In the genomic region with DNA sequence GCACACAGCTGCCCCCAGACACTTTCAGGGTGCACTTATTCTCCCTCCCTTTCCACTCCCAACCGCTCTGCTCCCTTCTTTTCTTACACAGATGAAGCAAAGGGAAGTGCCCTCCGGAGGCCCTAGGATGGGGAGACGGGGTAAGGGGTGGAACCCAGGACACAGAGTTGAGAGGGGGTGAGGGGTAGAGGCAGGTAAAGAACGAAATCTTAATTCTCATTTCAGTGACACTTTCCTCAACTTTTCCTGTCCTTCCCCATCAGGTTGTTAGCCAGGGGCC, we compare ENCODE assay signal across 9 cellular contexts. TPM values are rescaled to one million over a fixed set of nuclear protein-coding genes. Genes with fewer than 3 reads are reported as not detected.
A peak's percentile ranks its signal among the peaks of the same experiment; 100 is the strongest.
DNase-seq lines count a peak whose midpoint lies in the region; ATAC-seq and TF ChIP-seq lines count a peak whose summit lies in the region.
"Had no signal": no experiment of that assay in that cellular context is flagged by ENCODE, and none has a peak within 500 bp of the region (broad histone marks: within the 10 kb centered on the region; RNA-seq: fewer than 3 reads in every experiment).

No MANE protein-coding gene starts in this region.

- peak overlapping the region; percentile 21 for H2AK5ac ChIP-seq in mesenchymal stem cell (ENCODE audit: low read length, severe bottlenecking)

- H2BK15ac ChIP-seq in mesenchymal stem cell (ENCODE audit: low read depth, poor library complexity, severe bottlenecking): peak overlapping the region; percentile 52

- intact Hi-C loops in colonic mucosa (cut with DNase I) (no loop called here), thyroid gland (cut with DNase I) (no loop called here)

- H2BK120ac ChIP-seq in mesenchymal stem cell (ENCODE audit: low read depth, low read length): peak overlapping the region; percentile 75

- ATAC-seq in SK-N-SH treated with all-trans-retinoic acid at 6 μM for 48 hours: no peak
- ATAC-seq in GM18873 (IDR thresholded peaks at IDR 0.05; ENCODE audit: low FRiP score, unreplicated experiment): no peak

- peaks cover 15% of the 10 kb centered on the region for H3K79me2 ChIP-seq in SK-N-SH (ENCODE audit: insufficient read depth)

- H3K9me3 ChIP-seq in SK-N-SH (no peaks in the 10 kb centered on the region), colonic mucosa (no peaks in the 10 kb centered on the region), mesenchymal stem cell (ENCODE audit: control insufficient read depth, low read length) (no peaks in the 10 kb centered on the region), thyroid gland (no peaks in the 10 kb centered on the region)

- peak overlapping the region; percentile 7 to 90 for H2BK12ac ChIP-seq in mesenchymal stem cell (ENCODE audit: low read length in 2 of 2)

- no peak for DNase-seq in SK-N-SH
- DNase-seq in colonic mucosa: no peak
- DNase-seq in mesenchymal stem cell: no peak
- no peak for DNase-seq in thyroid gland
- no peak for DNase-seq in SIG-M5 treated with dmso at 0.1 percent for 504 hours (lab: John Stamatoyannopoulos, UW; ENCODE audit: unreplicated experiment)
- DNase-seq in pons (ENCODE audit: low spot score): no peak
- DNase-seq: NCI-H1417 treated with DMSO at 0.1 percent for 48 hours had no signal

- H3K9me2 ChIP-seq in SK-N-SH: no peaks in the 10 kb centered on the region

- POLR2A ChIA-PET in SK-N-SH (lab: Yijun Ruan, JAX): interaction anchor here (0.9 to 2.2 kb wide), 4 partner anchors 9 to 275 kb away, joined by 3 to 10 read pairs (median 4); partner anchors contain the start of genes PLEKHO1 and VPS45

- peak overlapping the region in 1 of 2 experiments; percentile 50 for H3K14ac ChIP-seq in mesenchymal stem cell (ENCODE audit: low read length in 2 of 2)

- no peak for TF ChIP-seq EP300 in SK-N-SH (IDR thresholded peaks at IDR 0.05; ENCODE audit: borderline replicate concordance in 1 of 2, low read depth in 1 of 2, low read length in 1 of 2)

- H3K4me1 ChIP-seq in SK-N-SH (ENCODE audit: control insufficient read depth in 1 of 2, insufficient read depth in 2 of 2, low read depth in 1 of 2, low read length in 1 of 2): peaks cover 31 to 43% of the 10 kb centered on the region in 2 experiments
- no peaks in the 10 kb centered on the region for H3K4me1 ChIP-seq in colonic mucosa
- H3K4me1 ChIP-seq in mesenchymal stem cell (ENCODE audit: control insufficient read depth, insufficient read depth, low read depth, low read length): peaks cover 29% of the 10 kb centered on the region
- H3K4me1 ChIP-seq in thyroid gland: peaks cover 5 to 17% of the 10 kb centered on the region in 2 donors

- peak overlapping the region; percentile 41 to 69 for H3K18ac ChIP-seq in mesenchymal stem cell (ENCODE audit: low read depth in 1 of 2, low read length in 2 of 2)

- H4K8ac ChIP-seq in mesenchymal stem cell (ENCODE audit: low read length): peak overlapping the region; percentile 83

- H3K4ac ChIP-seq in mesenchymal stem cell (ENCODE audit: low read depth in 1 of 2, low read length in 2 of 2): peak overlapping the region; percentile 35 to 51

- no peaks in the 10 kb centered on the region for H3K27me3 ChIP-seq in SK-N-SH (ENCODE audit: insufficient read depth)
- no peaks in the 10 kb centered on the region for H3K27me3 ChIP-seq in colonic mucosa
- no peaks in the 10 kb centered on the region for H3K27me3 ChIP-seq in mesenchymal stem cell (ENCODE audit: control insufficient read depth in 1 of 2, insufficient read depth in 1 of 2, low read length in 2 of 2)
- no peaks in the 10 kb centered on the region for H3K27me3 ChIP-seq in thyroid gland

- TF ChIP-seq CTCF in SK-N-SH (IDR thresholded peaks at IDR 0.05) (no peak), colonic mucosa (IDR thresholded peaks at IDR 0.05) (no peak), thyroid gland (IDR thresholded peaks at IDR 0.05) (no peak)

- H3K36me3 ChIP-seq in SK-N-SH (replicated peaks in 1 of 2; ENCODE audit: control insufficient read depth in 1 of 2, insufficient read depth in 2 of 2, low read length in 1 of 2): peaks cover 15 to 18% of the 10 kb centered on the region in 2 experiments
- H3K36me3 ChIP-seq in colonic mucosa: no peaks in the 10 kb centered on the region
- H3K36me3 ChIP-seq in mesenchymal stem cell (ENCODE audit: control insufficient read depth in 1 of 2, insufficient read depth in 2 of 2, low read depth in 1 of 2, low read length in 2 of 2): peaks cover 17 to 36% of the 10 kb centered on the region in 2 experiments
- H3K36me3 ChIP-seq in thyroid gland: peaks cover 0 to 10% of the 10 kb centered on the region in 2 donors

- 0 out of 2 replicates have a peak overlapping the region, but pooled peaks have one; percentile 4 for H2AFZ ChIP-seq in SK-N-SH (ENCODE audit: low read depth)
- no peak overlapping the region for H2AFZ ChIP-seq in mesenchymal stem cell (ENCODE audit: low read depth, low read length)

- TF ChIP-seq RAD21 in SK-N-SH (IDR thresholded peaks at IDR 0.05; ENCODE audit: low read length): no peak

- H3K4me3 ChIP-seq in SK-N-SH (ENCODE audit: low read depth in 2 of 2, low read length in 1 of 2) (peak overlapping the region in 1 of 2 experiments; percentile 18; a peak in 1 of 4 replicates), colonic mucosa (no peak overlapping the region), mesenchymal stem cell (ENCODE audit: insufficient read depth in 1 of 2, low read depth in 1 of 2, low read length in 2 of 2) (peak overlapping the region in 1 of 2 experiments; percentile 56), thyroid gland (replicated peaks in 1 of 3) (no peak overlapping the region)

- peak overlapping the region; percentile 60 for H2BK5ac ChIP-seq in mesenchymal stem cell (ENCODE audit: low read depth, low read length, poor library complexity, severe bottlenecking)

- no peaks in the 10 kb centered on the region for H3K79me1 ChIP-seq in mesenchymal stem cell (replicated peaks; ENCODE audit: low read length, poor library complexity, severe bottlenecking)

- H3F3A ChIP-seq in SK-N-SH (replicated peaks; ENCODE audit: insufficient read depth): peaks cover 38% of the 10 kb centered on the region

- peak overlapping the region in 1 of 2 experiments; percentile 20 for H3K23ac ChIP-seq in mesenchymal stem cell (ENCODE audit: low read length in 2 of 2)

- peak overlapping the region; percentile 96 for H4K91ac ChIP-seq in mesenchymal stem cell (ENCODE audit: low read length)

- peak overlapping the region; percentile 94 to 95 for H3K27ac ChIP-seq in SK-N-SH (ENCODE audit: low read depth in 2 of 2, low read length in 1 of 2)
- H3K27ac ChIP-seq in colonic mucosa: peak overlapping the region; percentile 84
- peak overlapping the region; percentile 99 for H3K27ac ChIP-seq in mesenchymal stem cell (ENCODE audit: low read length, poor library complexity, severe bottlenecking)
- H3K27ac ChIP-seq in thyroid gland: peak overlapping the region; percentile 81 to 96 (median 87)

- WGBS in SK-N-SH (ENCODE audit: low lambda C conversion rate): 78% methylated on average over 4 of the region's 4 CpGs
- WGBS in mesenchymal stem cell: no CpG with 5 or more reads among the region's 4 CpGs
- WGBS in thyroid gland, 2 donors: 47 to 52% methylated on average over 4 of the region's 4 CpGs

- H3K9ac ChIP-seq in SK-N-SH: peak overlapping the region; percentile 64
- H3K9ac ChIP-seq in colonic mucosa (ENCODE audit: low read depth in 2 of 2, low read length in 2 of 2): peak overlapping the region; percentile 48 to 64
- H3K9ac ChIP-seq in mesenchymal stem cell (ENCODE audit: low read length): peak overlapping the region; percentile 91

- H4K20me1 ChIP-seq in SK-N-SH (ENCODE audit: insufficient read depth): no peaks in the 10 kb centered on the region

- H3K4me2 ChIP-seq in SK-N-SH (peak overlapping the region; percentile 69), mesenchymal stem cell (ENCODE audit: low read length, poor library complexity, severe bottlenecking) (peak overlapping the region; percentile 32)

- no peak for TF ChIP-seq POLR2A in thyroid gland (IDR thresholded peaks at IDR 0.05)

- CTCF ChIA-PET in SK-N-SH (lab: Yijun Ruan, JAX): interaction anchor here (1.1 to 8.6 kb wide), 5 partner anchors 21 to 200 kb away, joined by 3 to 87 read pairs (median 7); no protein-coding TSS in a partner anchor

TF ChIP-seq in SK-N-SH, 30 proteins besides CTCF, POLR2A, EP300 and RAD21 (continues in another document):
- TF ChIP-seq, protein P1, sequence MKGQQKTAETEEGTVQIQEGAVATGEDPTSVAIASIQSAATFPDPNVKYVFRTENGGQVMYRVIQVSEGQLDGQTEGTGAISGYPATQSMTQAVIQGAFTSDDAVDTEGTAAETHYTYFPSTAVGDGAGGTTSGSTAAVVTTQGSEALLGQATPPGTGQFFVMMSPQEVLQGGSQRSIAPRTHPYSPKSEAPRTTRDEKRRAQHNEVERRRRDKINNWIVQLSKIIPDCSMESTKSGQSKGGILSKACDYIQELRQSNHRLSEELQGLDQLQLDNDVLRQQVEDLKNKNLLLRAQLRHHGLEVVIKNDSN (IDR thresholded peaks at IDR 0.05; ENCODE audit: borderline replicate concordance, low read depth): no peak

TF ChIP-seq in SK-N-SH treated with all-trans-retinoic acid at 6 μM for 48 hours, 23 proteins besides CTCF, POLR2A, EP300 and RAD21:
- TF ChIP-seq OSR1 (CRISPR knock-in tag; IDR thresholded peaks at IDR 0.05) (no peak), TOX (CRISPR knock-in tag; IDR thresholded peaks at IDR 0.05; ENCODE audit: borderline replicate concordance) (no peak), ARNTL (CRISPR knock-in tag; IDR thresholded peaks at IDR 0.05; ENCODE audit: borderline replicate concordance, low read depth) (no peak), BACH2 (CRISPR knock-in tag; IDR thresholded peaks at IDR 0.05; ENCODE audit: borderline replicate concordance) (no peak), CSDC2 (CRISPR knock-in tag; IDR thresholded peaks at IDR 0.05) (no peak)
- TF ChIP-seq, protein P2, sequence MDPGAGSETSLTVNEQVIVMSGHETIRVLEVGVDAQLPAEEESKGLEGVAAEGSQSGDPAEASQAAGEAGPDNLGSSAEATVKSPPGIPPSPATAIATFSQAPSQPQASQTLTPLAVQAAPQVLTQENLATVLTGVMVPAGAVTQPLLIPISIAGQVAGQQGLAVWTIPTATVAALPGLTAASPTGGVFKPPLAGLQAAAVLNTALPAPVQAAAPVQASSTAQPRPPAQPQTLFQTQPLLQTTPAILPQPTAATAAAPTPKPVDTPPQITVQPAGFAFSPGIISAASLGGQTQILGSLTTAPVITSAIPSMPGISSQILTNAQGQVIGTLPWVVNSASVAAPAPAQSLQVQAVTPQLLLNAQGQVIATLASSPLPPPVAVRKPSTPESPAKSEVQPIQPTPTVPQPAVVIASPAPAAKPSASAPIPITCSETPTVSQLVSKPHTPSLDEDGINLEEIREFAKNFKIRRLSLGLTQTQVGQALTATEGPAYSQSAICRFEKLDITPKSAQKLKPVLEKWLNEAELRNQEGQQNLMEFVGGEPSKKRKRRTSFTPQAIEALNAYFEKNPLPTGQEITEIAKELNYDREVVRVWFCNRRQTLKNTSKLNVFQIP (CRISPR knock-in tag; IDR thresholded peaks at IDR 0.05; ENCODE audit: borderline replicate concordance, low read depth): no peak

RNA-seq across cellular contexts. Expression of gene PLEKHO1, which starts 12.8 kb away (rescaled TPM):
- polyA plus RNA-seq in SK-N-SH (2012; rRNA removed): 27.8 and 33.5 TPM in 2 replicates
- polyA plus RNA-seq in SK-N-SH (2012; cell fraction: cytosol; rRNA removed): 24.1 and 25.1 TPM in 2 replicates
- polyA plus RNA-seq in SK-N-SH (2012; cell fraction: nucleus; rRNA removed): 54.0 and 65.5 TPM in 2 replicates
- total RNA-seq in colonic mucosa (10 to 100 TPM in 1 of 2 donors, 1 to 10 TPM in 1; 5.4 to 30.8 TPM), thyroid gland (10 to 100 TPM in 2 of 4 donors, 1 to 10 TPM in 2; 5.2 to 23.1 (median 14.2) TPM)
- polyA plus RNA-seq in mesenchymal stem cell (2013, experiment 1 of 2): 73.2 TPM
- 70.2 TPM for polyA plus RNA-seq in mesenchymal stem cell (2013, experiment 2 of 2)
